10 cellular contexts compared by ENCODE assay signal in the genomic region with DNA sequence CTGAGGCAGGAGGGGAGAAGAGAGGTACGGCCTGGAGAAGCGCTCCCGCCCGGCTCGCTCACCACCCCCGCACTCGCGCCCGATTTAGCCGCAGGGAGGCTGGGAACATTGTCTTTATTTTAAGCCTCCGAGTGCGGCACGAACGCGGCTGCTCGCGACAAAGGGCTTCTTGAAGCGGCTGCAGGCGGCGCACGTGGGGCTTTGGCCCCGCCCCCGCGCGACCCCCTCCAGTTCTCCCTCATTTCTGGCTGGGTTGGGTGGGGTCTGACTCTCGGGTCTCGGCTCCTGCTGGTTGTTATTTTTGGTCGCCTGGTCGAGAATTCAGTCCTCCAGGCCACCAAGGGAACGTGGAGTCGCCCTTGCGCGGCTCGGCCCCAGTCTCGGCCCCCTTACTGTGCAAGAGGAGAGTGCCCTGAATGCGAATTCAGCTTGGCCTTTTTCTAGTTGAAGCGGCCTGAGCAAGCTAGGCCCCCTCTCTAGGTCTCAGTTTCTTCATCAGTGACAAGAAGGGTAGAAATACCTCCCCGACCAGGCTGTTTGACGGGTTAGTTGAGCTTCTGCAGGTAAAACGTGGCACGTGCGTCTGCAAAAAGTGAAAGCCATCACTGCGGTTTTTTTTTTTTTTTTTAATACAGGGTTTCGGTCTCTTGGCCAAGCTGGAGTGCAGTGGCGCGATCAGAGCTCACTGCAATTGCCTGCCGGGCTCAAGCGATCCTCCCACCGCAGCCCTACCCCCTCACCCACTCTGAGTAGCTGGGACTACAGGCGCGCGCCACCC. TPM values are rescaled to one million over a fixed set of nuclear protein-coding genes. Genes with fewer than 3 reads are reported as not detected.
DNase-seq lines count a peak whose midpoint lies in the region; ATAC-seq and TF ChIP-seq lines count a peak whose summit lies in the region.
"Had no signal": no experiment of that assay in that cellular context is flagged by ENCODE, and none has a peak within 500 bp of the region (broad histone marks: within the 10 kb centered on the region; RNA-seq: fewer than 3 reads in every experiment).

No MANE protein-coding gene starts in this region.

- H3K9me3 ChIP-seq in ascending aorta: no peaks in the 10 kb centered on the region

- intact Hi-C loops in ascending aorta (cut with DNase I): no loop called here

- TF ChIP-seq CTCF in AG04449 (IDR thresholded peaks at IDR 0.05; ENCODE audit: insufficient read depth, low read length, missing control alignments) (no peak), ascending aorta (IDR thresholded peaks at IDR 0.05) (no peak), mesothelial cell of epicardium (IDR thresholded peaks at IDR 0.05; ENCODE audit: unreplicated experiment) (no peak)

- POLR2A ChIA-PET in AG04449 (lab: Yijun Ruan, JAX): interaction anchor here (0.5 to 0.7 kb wide), 2 partner anchors 22 to 81 kb away, joined by 3 to 4 read pairs; no protein-coding TSS in a partner anchor

- no peak for ATAC-seq in GM19467 (IDR thresholded peaks at IDR 0.05; ENCODE audit: unreplicated experiment)

- CTCF ChIA-PET in AG04449 (lab: Yijun Ruan, JAX): interaction anchor here (0.6 to 12.0 kb wide), 4 partner anchors 12 to 100 kb away, joined by 3 to 150 read pairs (median 3); no protein-coding TSS in a partner anchor

- H3K27ac Mint-ChIP-seq in mesothelial cell of epicardium: no peak overlapping the region

- peaks cover 57% of the 10 kb centered on the region for H3K4me1 Mint-ChIP-seq in mesothelial cell of epicardium

- peaks cover 59% of the 10 kb centered on the region for H3K27me3 ChIP-seq in H7 (ENCODE audit: control insufficient read depth, insufficient read depth, low read length)
- H3K27me3 ChIP-seq in ascending aorta: peaks cover 33% of the 10 kb centered on the region

- peak overlapping the region; percentile 59 for H3K4me3 Mint-ChIP-seq in mesothelial cell of epicardium

- peak overlapping the region; percentile 18 for H3K4me3 ChIP-seq in AG04449 (ENCODE audit: low read depth, low read length)
- H3K4me3 ChIP-seq in H7 (ENCODE audit: insufficient read depth, low read depth, low read length): peak overlapping the region; percentile 42
- H3K4me3 ChIP-seq in ascending aorta: peak overlapping the region; percentile 41 to 51

- H3K36me3 ChIP-seq in H7 (replicated peaks; ENCODE audit: control insufficient read depth, insufficient read depth, low read length) (no peaks in the 10 kb centered on the region), ascending aorta (no peaks in the 10 kb centered on the region)
- H3K36me3 ChIP-seq: brain microvascular endothelial cell had no signal

- peaks cover 4 to 9% of the 10 kb centered on the region in 2 donors for H3K4me1 ChIP-seq in ascending aorta

- no peak for DNase-seq in AG04449 (ENCODE audit: low read depth, low spot score)
- peak; percentile 80 for DNase-seq in H7
- no peak for DNase-seq in ascending aorta (ENCODE audit: low spot score in 2 of 2)
- DNase-seq in mesothelial cell of epicardium (ENCODE audit: low spot score in 2 of 2, unreplicated experiment in 2 of 2): no peak
- DNase-seq in epidermal melanocyte (ENCODE audit: insufficient read length, low spot score): no peak
- no peak for DNase-seq in dedifferentiated amniotic fluid mesenchymal stem cell (ENCODE audit: extremely low spot score)
- no peak for DNase-seq in foreskin melanocyte
- DNase-seq: brain microvascular endothelial cell, NCI-H2081 treated with DMSO at 0.1 percent for 48 hours had no signal

- H3K27ac ChIP-seq in ascending aorta: no peak overlapping the region
- H3K27ac ChIP-seq: brain microvascular endothelial cell had no signal

- no peaks in the 10 kb centered on the region for H3K9me3 Mint-ChIP-seq in mesothelial cell of epicardium

- H3K36me3 Mint-ChIP-seq in mesothelial cell of epicardium: no peaks in the 10 kb centered on the region

- H3K27me3 Mint-ChIP-seq in mesothelial cell of epicardium (ENCODE audit: low read depth): peaks cover 66% of the 10 kb centered on the region

RNA-seq across cellular contexts. Expression of gene CHRM1, which starts 2.7 kb away (rescaled TPM):
- not detected in 2 replicates for total RNA-seq in H7 (2014; rRNA removed; shearing (Covaris generic))
- not detected for total RNA-seq in ascending aorta
- total RNA-seq in mesothelial cell of epicardium: 0.09 to 0.72 TPM (median 0.11 TPM) in 3 replicates

RNA-seq across cellular contexts. Expression of gene SLC3A2, which starts 43.1 kb away (rescaled TPM):
- 271 and 340 TPM in 2 replicates for total RNA-seq in H7 (2014; rRNA removed; shearing (Covaris generic))
- total RNA-seq in ascending aorta (143 TPM), mesothelial cell of epicardium (205 to 212 TPM (median 208 TPM) in 3 replicates)
